In the genomic region with DNA sequence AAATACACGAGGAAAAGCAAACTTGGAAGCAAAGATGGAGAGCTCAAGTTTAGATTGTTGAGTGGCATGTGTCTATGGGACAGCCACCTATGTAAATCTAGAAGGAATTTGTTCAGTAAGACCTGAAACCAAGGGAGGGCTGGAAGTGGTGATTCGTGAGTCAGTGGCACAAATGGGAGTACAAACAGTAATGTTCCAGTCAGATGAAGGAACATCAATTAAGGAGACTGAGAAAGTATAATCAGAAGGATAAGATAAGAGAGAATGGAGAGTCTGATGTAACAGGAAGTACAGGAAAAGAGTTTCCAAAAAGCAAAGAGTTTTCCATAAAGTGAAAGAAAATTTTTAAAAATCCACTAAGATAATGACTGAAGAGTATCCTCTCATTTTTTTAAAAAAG, we compare ENCODE assay signal across 25 cellular contexts.
DNase-seq lines count a peak whose midpoint lies in the region; ATAC-seq and TF ChIP-seq lines count a peak whose summit lies in the region.
"Had no signal": no experiment of that assay in that cellular context is flagged by ENCODE, and none has a peak within 500 bp of the region (broad histone marks: within the 10 kb centered on the region; RNA-seq: fewer than 3 reads in every experiment).

No MANE protein-coding gene starts in this region.

- H4K20me1 ChIP-seq in smooth muscle cell (ENCODE audit: low read depth), result no peaks in the 10 kb centered on the region

- no peak for TF ChIP-seq CTCF in fibroblast of pulmonary artery (IDR thresholded peaks at IDR 0.05; ENCODE audit: low read length, missing control alignments)
- TF ChIP-seq CTCF in smooth muscle cell (IDR thresholded peaks at IDR 0.05; ENCODE audit: borderline replicate concordance, insufficient read depth, poor library complexity, severe bottlenecking), result no peak

- H3K27me3 ChIP-seq in smooth muscle cell (ENCODE audit: low read depth), result no peaks in the 10 kb centered on the region

- no peaks in the 10 kb centered on the region for H3K9me3 ChIP-seq in smooth muscle cell (replicated peaks; ENCODE audit: low read depth)
- H3K9me3 ChIP-seq: A549 had no signal

- H3K27ac ChIP-seq in smooth muscle cell (ENCODE audit: low read depth), result no peak overlapping the region
- H3K27ac ChIP-seq: A549 had no signal

- no peak for ATAC-seq in GM19328 (IDR thresholded peaks at IDR 0.05; ENCODE audit: unreplicated experiment)
- ATAC-seq: A549, PC-3 had no signal

- H3K4me3 ChIP-seq in fibroblast of pulmonary artery (replicated peaks; ENCODE audit: low read depth, low read length) (no peak overlapping the region), smooth muscle cell (no peak overlapping the region)
- H3K4me3 ChIP-seq: A549 had no signal

- no peak overlapping the region for H3K9ac ChIP-seq in smooth muscle cell (ENCODE audit: low read depth)

- DNase-seq in HT-29 (ENCODE audit: low spot score) (peak; percentile 2), OCI-M1 (lab: John Stamatoyannopoulos, UW) (peak; percentile 20), fibroblast of pulmonary artery (ENCODE audit: low read depth) (peak; percentile 34), smooth muscle cell (lab: John Stamatoyannopoulos, UW; ENCODE audit: unreplicated experiment) (no peak), EL (no peak), islet precursor cell (no peak)
- DNase-seq: AML-193; C1 segment of cervical spinal cord; CD4-positive, alpha-beta memory T cell; COR-L47; GF-D8; HCEC 1CT; Karpas-422; MV-4-11; NCI-H1105; NCI-H1436 treated with DMSO at 0.1 percent for 48 hours; NCI-H1930; NCI-H2107; NCI-H446; NCI-H524 treated with DMSO at 0.1 percent for 48 hours; NCI-H774; PC-3; SHP77 had no signal

- H3K79me2 ChIP-seq in smooth muscle cell (ENCODE audit: low read depth), result no peaks in the 10 kb centered on the region

- H3K36me3 ChIP-seq in smooth muscle cell (ENCODE audit: low read depth), result no peaks in the 10 kb centered on the region

- no peaks in the 10 kb centered on the region for H3K4me1 ChIP-seq in smooth muscle cell (ENCODE audit: low read depth)
- H3K4me1 ChIP-seq: A549 had no signal

- peaks cover 7% of the 10 kb centered on the region for H3F3A ChIP-seq in smooth muscle cell (ENCODE audit: low read depth)

- H3K4me2 ChIP-seq in smooth muscle cell, result no peak overlapping the region
- H3K4me2 ChIP-seq: A549 had no signal

- peak overlapping the region; percentile 7 for H2AFZ ChIP-seq in smooth muscle cell (ENCODE audit: low read depth)

- 55% methylated on average over 2 of the region's 2 CpGs for WGBS in smooth muscle cell (ENCODE audit: low lambda C conversion rate)

Comparison
In these comparisons a context has a peak if more than half of its experiments do, and no peak if none do; other contexts are left out.
1. DNase-seq: peak in HT-29 (single experiment), OCI-M1 (single experiment) and fibroblast of pulmonary artery (single experiment); none in smooth muscle cell (single experiment), EL (single experiment) and islet precursor cell (single experiment).